8 cellular contexts compared by ENCODE assay signal in the genomic region with DNA sequence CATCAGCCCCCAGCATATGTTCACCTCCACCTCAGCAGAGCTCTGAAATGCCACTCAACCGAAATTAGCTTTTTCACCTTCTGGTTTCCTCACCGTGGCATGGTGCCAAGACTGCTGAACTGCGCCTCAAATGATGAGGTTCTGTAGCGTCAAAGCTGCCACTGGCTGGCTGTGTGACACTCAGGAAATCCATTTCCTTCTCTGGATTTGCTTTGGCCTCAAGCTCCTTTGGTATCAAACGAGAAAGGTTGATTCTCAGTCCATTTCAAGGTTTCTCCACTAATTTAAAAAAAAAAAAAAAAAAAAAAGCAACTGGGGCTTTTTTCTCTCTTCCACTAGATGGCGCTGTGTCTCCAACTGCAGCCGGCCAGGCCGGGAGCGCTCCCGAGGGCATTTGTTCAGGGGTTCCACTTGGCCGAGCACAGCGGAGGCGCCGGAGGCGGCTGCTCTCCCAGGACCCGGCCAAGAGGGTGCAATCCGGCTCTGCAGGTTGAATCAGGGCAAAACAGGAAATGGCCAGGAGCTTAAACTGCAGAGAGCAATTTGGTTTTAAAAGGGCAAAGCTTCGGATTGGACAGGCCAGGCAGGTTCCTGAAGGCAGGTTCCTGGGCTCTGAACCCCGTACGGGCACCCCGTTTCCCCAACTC. TPM values are rescaled to one million over a fixed set of nuclear protein-coding genes. Genes with fewer than 3 reads are reported as not detected.
DNase-seq lines count a peak whose midpoint lies in the region; ATAC-seq lines count a peak whose summit lies in the region.

No MANE protein-coding gene starts in this region.

- CTCF ChIA-PET in activated CD8-positive, alpha-beta T cell treated with anti-CD3 and anti-CD28 coated beads, Interleukin-2, amount 10 ng/mL, durations not matched to agents 7 days and 5 days (lab: Charles Lee), result interaction anchor here (0.6 to 3.3 kb wide), 40 partner anchors 10 to 704 kb away, joined by 3 to 61 read pairs (median 4); a partner anchor contains a TSS

- no peak overlapping the region for H2BK120ac ChIP-seq in mesendoderm (ENCODE audit: low read depth, low read length)

- no peak overlapping the region for H4K5ac ChIP-seq in mesendoderm (ENCODE audit: low read length)

- POLR2A ChIA-PET in activated CD8-positive, alpha-beta T cell treated with anti-CD3 and anti-CD28 coated beads, Interleukin-2, amount 10 ng/mL, durations not matched to agents 7 days and 5 days (lab: Charles Lee), result interaction anchor here (1.2 kb wide), 1 partner anchor 141 kb away, joined by 3 read pairs; no protein-coding TSS in a partner anchor

- no peak overlapping the region for H3K4me2 ChIP-seq in mesendoderm (ENCODE audit: low read length)

- no peak overlapping the region for H4K8ac ChIP-seq in mesendoderm (ENCODE audit: low read depth, low read length)

- H3K9ac ChIP-seq in mesendoderm (ENCODE audit: low read length), result peak overlapping the region; percentile 23

- no peaks in the 10 kb centered on the region for H3K79me1 ChIP-seq in mesendoderm (ENCODE audit: low read length)

- no peaks in the 10 kb centered on the region for H3K79me2 ChIP-seq in mesendoderm (ENCODE audit: control insufficient read depth, insufficient read depth, low read length)

- no peaks in the 10 kb centered on the region for H3K36me3 Mint-ChIP-seq in activated CD8-positive, alpha-beta T cell treated with anti-CD3 and anti-CD28 coated beads, Interleukin-2, amount 10 ng/mL, durations not matched to agents 7 days and 5 days (ENCODE audit: low read depth)
- no peaks in the 10 kb centered on the region for H3K36me3 Mint-ChIP-seq in effector memory CD8-positive, alpha-beta T cell (ENCODE audit: insufficient read depth)

- H3K27ac Mint-ChIP-seq in activated CD8-positive, alpha-beta T cell treated with anti-CD3 and anti-CD28 coated beads, Interleukin-2, amount 10 ng/mL, durations not matched to agents 7 days and 5 days, result no peak overlapping the region
- H3K27ac Mint-ChIP-seq in effector memory CD8-positive, alpha-beta T cell, result no peak overlapping the region

- H3K4me3 ChIP-seq in mesendoderm (ENCODE audit: low read length), result no peak overlapping the region

- H3K4ac ChIP-seq in mesendoderm (ENCODE audit: low read depth, low read length), result no peak overlapping the region

- peaks cover 30% of the 10 kb centered on the region for H3K27me3 Mint-ChIP-seq in activated CD8-positive, alpha-beta T cell treated with anti-CD3 and anti-CD28 coated beads, Interleukin-2, amount 10 ng/mL, durations not matched to agents 7 days and 5 days (ENCODE audit: low read depth)
- H3K27me3 Mint-ChIP-seq in effector memory CD8-positive, alpha-beta T cell, result peaks cover 27 to 68% of the 10 kb centered on the region in 2 donors

- WGBS in mesendoderm (ENCODE audit: extremely low coverage, insufficient coverage, low lambda C conversion rate), result no CpG with 5 or more reads among the region's 21 CpGs

- H3K23ac ChIP-seq in mesendoderm (ENCODE audit: low read length), result no peak overlapping the region

- no peaks in the 10 kb centered on the region for H3K4me1 ChIP-seq in mesendoderm (ENCODE audit: control insufficient read depth, low read depth, low read length)

- peaks cover 6% of the 10 kb centered on the region for H3K4me1 Mint-ChIP-seq in activated CD8-positive, alpha-beta T cell treated with anti-CD3 and anti-CD28 coated beads, Interleukin-2, amount 10 ng/mL, durations not matched to agents 7 days and 5 days (ENCODE audit: low read depth)
- H3K4me1 Mint-ChIP-seq in effector memory CD8-positive, alpha-beta T cell (ENCODE audit: low read depth in 2 of 2), result peaks cover 4 to 6% of the 10 kb centered on the region in 2 donors

- DNase-seq in CD1c-positive myeloid dendritic cell (ENCODE audit: extremely low spot score), result peak; percentile 59
- DNase-seq in HT-29 (ENCODE audit: low spot score), result peak; percentile 75
- peak; percentile 28 for DNase-seq in NCI-H774 (lab: John Stamatoyannopoulos, UW)
- peak; percentile 53 for DNase-seq in activated CD8-positive, alpha-beta T cell treated with anti-CD3 and anti-CD28 coated beads, Interleukin-2, amount 10 ng/mL, durations not matched to agents 7 days and 5 days
- peak; percentile 45 to 49 (median 46) for DNase-seq in effector memory CD8-positive, alpha-beta T cell
- DNase-seq in mesendoderm, result peak; percentile 91
- peak; percentile 4 for DNase-seq in stimulated activated CD8-positive, alpha-beta memory T cell treated with anti-CD3 and anti-CD28 coated beads, Interleukin-4, amount 100 ng/mL, for 4 hours (ENCODE audit: low read depth in 2 of 2, low spot score in 1 of 2)

- no peaks in the 10 kb centered on the region for H3K36me3 ChIP-seq in mesendoderm (ENCODE audit: control insufficient read depth, insufficient read depth, low read length)

- H3K4me3 Mint-ChIP-seq in activated CD8-positive, alpha-beta T cell treated with anti-CD3 and anti-CD28 coated beads, Interleukin-2, amount 10 ng/mL, durations not matched to agents 7 days and 5 days, result no peak overlapping the region
- H3K4me3 Mint-ChIP-seq in effector memory CD8-positive, alpha-beta T cell, result peak overlapping the region; percentile 50 to 64

- no peak overlapping the region for H3K56ac ChIP-seq in mesendoderm (ENCODE audit: low read length)

- H3K27me3 ChIP-seq in mesendoderm (ENCODE audit: insufficient read depth, low read length, poor library complexity), result no peaks in the 10 kb centered on the region

- no peak overlapping the region for H3K27ac ChIP-seq in mesendoderm (ENCODE audit: low read depth, low read length)

- peak; percentile 73 for ATAC-seq in activated CD8-positive, alpha-beta T cell treated with anti-CD3 and anti-CD28 coated beads, Interleukin-2, amount 10 ng/mL, durations not matched to agents 7 days and 5 days
- ATAC-seq in effector memory CD8-positive, alpha-beta T cell (replicated peaks), result peak; percentile 76
- no peak for ATAC-seq in GM18498 (IDR thresholded peaks at IDR 0.05; ENCODE audit: unreplicated experiment)

- H2BK15ac ChIP-seq in mesendoderm (replicated peaks; ENCODE audit: low read depth), result no peak overlapping the region

- H3K18ac ChIP-seq in mesendoderm (ENCODE audit: low read length), result peak overlapping the region; percentile 25

- H3K9me3 Mint-ChIP-seq in activated CD8-positive, alpha-beta T cell treated with anti-CD3 and anti-CD28 coated beads, Interleukin-2, amount 10 ng/mL, durations not matched to agents 7 days and 5 days (ENCODE audit: insufficient read depth), result no peaks in the 10 kb centered on the region
- no peaks in the 10 kb centered on the region for H3K9me3 Mint-ChIP-seq in effector memory CD8-positive, alpha-beta T cell

- no peak overlapping the region for H2AK5ac ChIP-seq in mesendoderm (ENCODE audit: low read length)

- no peak overlapping the region for H2BK5ac ChIP-seq in mesendoderm (ENCODE audit: low read length)

RNA-seq across cellular contexts. Expression of a gene that starts 26.5 kb away (rescaled TPM):
- total RNA-seq in HT-29 (2014; rRNA removed; shearing (Covaris generic)), result not detected in 2 replicates
- total RNA-seq in activated CD8-positive, alpha-beta T cell treated with anti-CD3 and anti-CD28 coated beads, Interleukin-2, amount 10 ng/mL, durations not matched to agents 7 days and 5 days, result not detected
- not detected for polyA plus RNA-seq in mesendoderm (2013, experiment 1 of 2)
- not detected for polyA plus RNA-seq in mesendoderm (2013, experiment 2 of 2)

RNA-seq across cellular contexts. Expression of a gene that starts 26.9 kb away (rescaled TPM):
- total RNA-seq in HT-29 (2014; rRNA removed; shearing (Covaris generic)), result 3.1 and 3.2 TPM in 2 replicates
- total RNA-seq in activated CD8-positive, alpha-beta T cell treated with anti-CD3 and anti-CD28 coated beads, Interleukin-2, amount 10 ng/mL, durations not matched to agents 7 days and 5 days, result under 1 TPM; 0.21 to 0.29 TPM
- 0.38 TPM for polyA plus RNA-seq in mesendoderm (2013, experiment 1 of 2)
- 0.43 TPM for polyA plus RNA-seq in mesendoderm (2013, experiment 2 of 2)

Comparison
In these comparisons a context has a peak if more than half of its experiments do, and no peak if none do; other contexts are left out.
1. DNase-seq: peak in every context shown above with its lines; median percentile 91 in mesendoderm; 75 in HT-29; 59 in CD1c-positive myeloid dendritic cell; 53 in activated CD8-positive, alpha-beta T cell treated with anti-CD3 and anti-CD28 coated beads, Interleukin-2, amount 10 ng/mL, durations not matched to agents 7 days and 5 days; 46 in effector memory CD8-positive, alpha-beta T cell; 28 in NCI-H774; 4 in stimulated activated CD8-positive, alpha-beta memory T cell treated with anti-CD3 and anti-CD28 coated beads, Interleukin-4, amount 100 ng/mL, for 4 hours.